Comparison of ENCODE assay signal across 9 cellular contexts in the genomic region with DNA sequence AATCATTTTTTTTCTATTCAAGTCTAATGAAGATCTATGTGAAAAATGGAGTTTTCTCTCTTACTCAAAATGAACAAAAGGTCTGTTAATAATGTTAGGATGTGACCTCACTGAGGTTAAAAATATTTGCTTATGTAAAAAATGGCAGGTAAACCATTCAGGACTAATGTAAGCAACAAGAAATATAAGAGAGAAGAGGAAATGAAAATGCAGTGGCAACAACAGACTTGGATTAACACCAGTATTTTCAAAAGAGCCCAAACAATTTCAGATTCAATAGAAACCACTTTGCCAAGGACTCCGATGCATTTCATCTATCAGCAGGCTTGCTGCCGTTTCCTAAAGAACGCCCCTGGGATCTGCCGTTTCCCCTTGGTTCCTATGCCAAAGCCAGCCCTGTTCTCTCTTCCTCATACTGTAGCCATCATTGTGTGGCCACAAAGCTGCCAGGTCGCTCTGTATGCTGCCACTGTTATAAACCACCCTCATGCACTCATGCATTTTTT.
DNase-seq lines count a peak whose midpoint lies in the region; ATAC-seq and TF ChIP-seq lines count a peak whose summit lies in the region.
"Had no signal": no experiment of that assay in that cellular context is flagged by ENCODE, and none has a peak within 500 bp of the region (broad histone marks: within the 10 kb centered on the region; RNA-seq: fewer than 3 reads in every experiment).

No MANE protein-coding gene starts in this region.

- no peaks in the 10 kb centered on the region for H3K79me2 ChIP-seq in DOHH2 (ENCODE audit: control insufficient read depth, low read length)
- no peaks in the 10 kb centered on the region for H3K79me2 ChIP-seq in OCI-LY1 (ENCODE audit: insufficient read depth, low read length)

- H3K9ac ChIP-seq in OCI-LY1 (ENCODE audit: low read length): peak overlapping the region; percentile 30; the same call in 1 of the 2 replicates

- H2AFZ ChIP-seq in OCI-LY1 (ENCODE audit: low read length): peak overlapping the region; percentile 58; the same call in 1 of the 2 replicates

- TF ChIP-seq CTCF in DOHH2 (IDR thresholded peaks at IDR 0.05; ENCODE audit: low read depth, low read length, poor library complexity, severe bottlenecking) (no peak), OCI-LY1 (IDR thresholded peaks at IDR 0.05; ENCODE audit: low read length) (no peak)

- H3K27me3 ChIP-seq in DOHH2 (ENCODE audit: control insufficient read depth, low read length) (no peaks in the 10 kb centered on the region), OCI-LY1 (ENCODE audit: insufficient read depth, low read length) (no peaks in the 10 kb centered on the region)

- no peaks in the 10 kb centered on the region for H4K20me1 ChIP-seq in DOHH2 (ENCODE audit: control insufficient read depth, insufficient read depth, low read depth, low read length)
- no peaks in the 10 kb centered on the region for H4K20me1 ChIP-seq in OCI-LY1 (ENCODE audit: insufficient read depth, low read length)

- peak; percentile 62 for ATAC-seq in GM19397 (IDR thresholded peaks at IDR 0.05; ENCODE audit: unreplicated experiment)
- ATAC-seq in HG02973 (IDR thresholded peaks at IDR 0.05; ENCODE audit: unreplicated experiment): peak; percentile 66

- H3K27ac ChIP-seq in DOHH2 (ENCODE audit: low read depth, low read length) (peak overlapping the region; percentile 12), OCI-LY1 (ENCODE audit: low read depth, low read length, poor library complexity, severe bottlenecking) (peak overlapping the region; percentile 72)

- H3K9me2 ChIP-seq in DOHH2 (replicated peaks; ENCODE audit: control insufficient read depth, low read length) (no peaks in the 10 kb centered on the region), OCI-LY1 (ENCODE audit: low read depth, low read length) (no peaks in the 10 kb centered on the region)

- no peaks in the 10 kb centered on the region for H3F3A ChIP-seq in DOHH2 (ENCODE audit: control insufficient read depth, insufficient read depth)
- no peaks in the 10 kb centered on the region for H3F3A ChIP-seq in OCI-LY1 (ENCODE audit: insufficient read depth, low read length)

- H3K4me1 ChIP-seq in DOHH2 (ENCODE audit: control insufficient read depth, low read length) (peaks cover 32% of the 10 kb centered on the region), OCI-LY1 (ENCODE audit: insufficient read depth, low read length, severe bottlenecking) (peaks cover 30% of the 10 kb centered on the region)

- H3K9me3 ChIP-seq in DOHH2 (ENCODE audit: control insufficient read depth, insufficient read depth, low read length) (peaks cover 22% of the 10 kb centered on the region), OCI-LY1 (ENCODE audit: low read length) (peaks cover 13% of the 10 kb centered on the region)

- H3K36me3 ChIP-seq in DOHH2 (ENCODE audit: control insufficient read depth, low read length) (no peaks in the 10 kb centered on the region), OCI-LY1 (ENCODE audit: insufficient read depth, low read length) (no peaks in the 10 kb centered on the region; the same call in 1 of the 2 replicates)

- H3K4me3 ChIP-seq in DOHH2 (ENCODE audit: low read length) (peak overlapping the region; percentile 24), OCI-LY1 (ENCODE audit: low read depth, low read length, poor library complexity, severe bottlenecking) (no peak overlapping the region)

- H3K4me2 ChIP-seq in DOHH2 (ENCODE audit: low read length): peak overlapping the region; percentile 53
- H3K4me2 ChIP-seq in OCI-LY1 (ENCODE audit: low read length): peak overlapping the region; percentile 24; the same call in 1 of the 2 replicates

- DNase-seq in NCI-H748 treated with DMSO at 0.1 percent for 48 hours (lab: John Stamatoyannopoulos, UW) (no peak), NCI-H1092 treated with DMSO at 0.1 percent for 48 hours (lab: John Stamatoyannopoulos, UW) (no peak), amniotic stem cell (lab: John Stamatoyannopoulos, UW) (no peak)
- no peak for DNase-seq in stimulated activated CD4-positive, alpha-beta T cell treated with anti-CD3 and anti-CD28 coated beads, Interleukin-1b, Interleukin-23, amount 100 ng/mL, for 48 hours
- DNase-seq: aorta had no signal
